ENCODE assay signal across 9 cellular contexts in the genomic region with DNA sequence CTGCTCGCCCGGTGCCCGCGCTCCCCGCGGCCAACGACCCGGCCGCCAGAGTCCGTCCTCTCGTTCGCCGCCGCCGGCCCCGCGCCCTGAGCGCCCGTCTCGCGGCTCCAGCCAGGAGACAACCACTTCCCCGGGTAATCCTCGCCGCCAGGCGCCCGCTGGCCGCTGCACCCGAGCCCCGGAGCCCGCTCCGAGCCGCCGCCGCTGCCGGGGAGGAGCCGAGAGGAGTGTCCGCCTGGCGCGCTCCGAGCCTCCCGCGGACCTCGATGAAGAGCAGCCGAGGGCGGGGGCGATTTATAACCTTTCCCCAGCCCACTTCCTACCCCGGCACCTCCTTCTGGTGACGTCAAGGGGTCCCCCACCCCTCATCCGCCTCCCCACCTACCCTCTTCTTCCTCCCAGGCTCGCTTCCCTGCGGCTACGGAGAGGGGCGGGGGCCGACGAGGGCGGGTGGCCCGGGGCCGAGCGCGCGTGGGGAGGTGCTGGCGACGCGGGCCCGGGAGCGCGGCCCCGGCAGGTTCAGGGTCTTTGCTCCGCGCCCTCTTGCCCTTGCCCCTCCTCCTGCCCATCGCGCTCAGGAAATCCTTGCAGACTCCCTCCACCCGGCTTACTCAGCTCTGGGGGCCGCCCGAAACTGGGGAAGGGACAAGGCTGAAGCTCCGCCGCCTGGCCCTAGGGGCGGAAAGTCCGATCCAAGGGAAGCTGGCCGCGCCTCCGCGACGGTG. TPM values are rescaled to one million over a fixed set of nuclear protein-coding genes. Genes with fewer than 3 reads are reported as not detected.
DNase-seq lines count a peak whose midpoint lies in the region; ATAC-seq and TF ChIP-seq lines count a peak whose summit lies in the region.
"Had no signal": no experiment of that assay in that cellular context is flagged by ENCODE, and none has a peak within 500 bp of the region (broad histone marks: within the 10 kb centered on the region; RNA-seq: fewer than 3 reads in every experiment).

A gene with protein sequence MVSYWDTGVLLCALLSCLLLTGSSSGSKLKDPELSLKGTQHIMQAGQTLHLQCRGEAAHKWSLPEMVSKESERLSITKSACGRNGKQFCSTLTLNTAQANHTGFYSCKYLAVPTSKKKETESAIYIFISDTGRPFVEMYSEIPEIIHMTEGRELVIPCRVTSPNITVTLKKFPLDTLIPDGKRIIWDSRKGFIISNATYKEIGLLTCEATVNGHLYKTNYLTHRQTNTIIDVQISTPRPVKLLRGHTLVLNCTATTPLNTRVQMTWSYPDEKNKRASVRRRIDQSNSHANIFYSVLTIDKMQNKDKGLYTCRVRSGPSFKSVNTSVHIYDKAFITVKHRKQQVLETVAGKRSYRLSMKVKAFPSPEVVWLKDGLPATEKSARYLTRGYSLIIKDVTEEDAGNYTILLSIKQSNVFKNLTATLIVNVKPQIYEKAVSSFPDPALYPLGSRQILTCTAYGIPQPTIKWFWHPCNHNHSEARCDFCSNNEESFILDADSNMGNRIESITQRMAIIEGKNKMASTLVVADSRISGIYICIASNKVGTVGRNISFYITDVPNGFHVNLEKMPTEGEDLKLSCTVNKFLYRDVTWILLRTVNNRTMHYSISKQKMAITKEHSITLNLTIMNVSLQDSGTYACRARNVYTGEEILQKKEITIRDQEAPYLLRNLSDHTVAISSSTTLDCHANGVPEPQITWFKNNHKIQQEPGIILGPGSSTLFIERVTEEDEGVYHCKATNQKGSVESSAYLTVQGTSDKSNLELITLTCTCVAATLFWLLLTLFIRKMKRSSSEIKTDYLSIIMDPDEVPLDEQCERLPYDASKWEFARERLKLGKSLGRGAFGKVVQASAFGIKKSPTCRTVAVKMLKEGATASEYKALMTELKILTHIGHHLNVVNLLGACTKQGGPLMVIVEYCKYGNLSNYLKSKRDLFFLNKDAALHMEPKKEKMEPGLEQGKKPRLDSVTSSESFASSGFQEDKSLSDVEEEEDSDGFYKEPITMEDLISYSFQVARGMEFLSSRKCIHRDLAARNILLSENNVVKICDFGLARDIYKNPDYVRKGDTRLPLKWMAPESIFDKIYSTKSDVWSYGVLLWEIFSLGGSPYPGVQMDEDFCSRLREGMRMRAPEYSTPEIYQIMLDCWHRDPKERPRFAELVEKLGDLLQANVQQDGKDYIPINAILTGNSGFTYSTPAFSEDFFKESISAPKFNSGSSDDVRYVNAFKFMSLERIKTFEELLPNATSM (N-terminal part only) (minus strand): TSS at position 268 of the 725 bp plus-strand sequence. CDS start 285 bp downstream, outside the sequence.

- peak within 1 kb of the TSS; percentile 71 for H3K4me3 Mint-ChIP-seq in Caco-2 (ENCODE audit: unreplicated experiment)

- CTCF ChIA-PET in Caco-2 (lab: Charles Lee), result interaction anchor here (0.6 to 1.4 kb wide), 2 partner anchors 171 to 273 kb away, joined by 3 to 4 read pairs; no protein-coding TSS in a partner anchor

- no TSS peak for BruUV-seq in Caco-2 (replicated peaks; lab: Mats Ljungman, UMichigan)

- H3K9me3 ChIP-seq in Caco-2, result no peaks in the 10 kb centered on the region
- H3K9me3 ChIP-seq in right atrium auricular region, result no peaks in the 10 kb centered on the region
- H3K9me3 ChIP-seq in prostate gland, result no peaks in the 10 kb centered on the region

- TF ChIP-seq CTCF in Caco-2 (IDR thresholded peaks at IDR 0.05; ENCODE audit: insufficient read depth in 1 of 2, low read depth in 1 of 2, low read length in 1 of 2, severe bottlenecking in 1 of 2, unreplicated experiment in 1 of 2) (no peak), right atrium auricular region (IDR thresholded peaks at IDR 0.05) (no peak), prostate gland (IDR thresholded peaks at IDR 0.05) (no peak)

- no peaks in the 10 kb centered on the region for H3K9me3 Mint-ChIP-seq in Caco-2 (ENCODE audit: unreplicated experiment)

- H3K27me3 ChIP-seq in Caco-2 (replicated peaks; ENCODE audit: control insufficient read depth, insufficient read depth, low read length) (peaks cover 12% of the 10 kb centered on the region), right atrium auricular region (peaks cover 0 to 21% of the 10 kb centered on the region in 2 donors), prostate gland (replicated peaks; ENCODE audit: insufficient read depth) (peaks cover 21% of the 10 kb centered on the region)

- TF ChIP-seq POLR2A in prostate gland (IDR thresholded peaks at IDR 0.05), result no peak

- intact Hi-C loops in Caco-2 (cut with micrococcal nuclease; ENCODE audit: unreplicated experiment) (no loop called here), prostate gland (cut with DNase I) (no loop called here)

- H3K27me3 Mint-ChIP-seq in Caco-2 (ENCODE audit: insufficient read depth, unreplicated experiment), result peaks cover 22% of the 10 kb centered on the region

- peak within 1 kb of the TSS; percentile 49 for H3K4me3 ChIP-seq in Caco-2 (ENCODE audit: low read depth, low read length)
- peak within 1 kb of the TSS; percentile 58 to 60 for H3K4me3 ChIP-seq in right atrium auricular region
- H3K4me3 ChIP-seq in prostate gland, result peak within 1 kb of the TSS; percentile 23 to 36

- peaks cover 2% of the 10 kb centered on the region for H3K4me1 Mint-ChIP-seq in Caco-2 (ENCODE audit: low read depth, unreplicated experiment)

- H3K36me3 ChIP-seq in Caco-2 (ENCODE audit: control insufficient read depth, insufficient read depth, low read length) (no peaks in the 10 kb centered on the region), right atrium auricular region (no peaks in the 10 kb centered on the region), prostate gland (no peaks in the 10 kb centered on the region)

- ATAC-seq in HG03135 (IDR thresholded peaks at IDR 0.05; ENCODE audit: unreplicated experiment) (peak; percentile 41), HG03565 (IDR thresholded peaks at IDR 0.05; ENCODE audit: unreplicated experiment) (no peak)

- POLR2A ChIA-PET in Caco-2 (lab: Charles Lee), result no interaction called here

- DNase-seq in Caco-2, result peak in 1 of 2 experiments; percentile 54
- peak; percentile 24 for DNase-seq in activated naive CD4-positive, alpha-beta T cell treated with anti-CD3 and anti-CD28 coated beads, Interleukin-2, amount 50 U/mL, for 16 hours
- peak; percentile 72 for DNase-seq in right atrium auricular region (ENCODE audit: low spot score)
- DNase-seq in prostate gland (ENCODE audit: low spot score), result no peak
- DNase-seq in inferior parietal cortex (ENCODE audit: extremely low spot score), result no peak
- DNase-seq in A172 (ENCODE audit: low spot score), result no peak

- WGBS in prostate gland, result 1% methylated on average over 62 of the region's 84 CpGs

- H3K27ac ChIP-seq in right atrium auricular region (peak within 1 kb of the TSS; percentile 75 to 82), prostate gland (peak within 1 kb of the TSS in 1 of 2 donors; percentile 47)
- H3K27ac ChIP-seq: KMS-11 had no signal

- no peaks in the 10 kb centered on the region for H3K36me3 Mint-ChIP-seq in Caco-2 (ENCODE audit: insufficient read depth, unreplicated experiment)

- H3K27ac Mint-ChIP-seq in Caco-2 (ENCODE audit: unreplicated experiment), result no peak within 1 kb of the TSS

- H3K4me1 ChIP-seq in Caco-2 (peaks cover 14% of the 10 kb centered on the region; the same call in 1 of the 2 replicates), right atrium auricular region (peaks cover 0 to 32% of the 10 kb centered on the region in 2 donors), prostate gland (replicated peaks) (no peaks in the 10 kb centered on the region)

RNA-seq across cellular contexts. Expression of the gene that starts here (rescaled TPM):
- total RNA-seq in Caco-2 (2022) (0.66 and 0.93 TPM in 2 replicates), right atrium auricular region (10 to 100 TPM; 40.0 to 51.3 TPM), prostate gland (10 to 100 TPM in 1 of 2 donors, 1 to 10 TPM in 1; 9.1 to 27.0 TPM)
- total RNA-seq in A172 (2014; rRNA removed; shearing (Covaris generic)), result 5.5 and 7.5 TPM in 2 replicates

Comparison
In these comparisons a context has a peak if more than half of its experiments do, and no peak if none do; other contexts are left out.
1. DNase-seq: peak in activated naive CD4-positive, alpha-beta T cell treated with anti-CD3 and anti-CD28 coated beads, Interleukin-2, amount 50 U/mL, for 16 hours (single experiment) and right atrium auricular region (single experiment); none in prostate gland (single experiment), inferior parietal cortex (single experiment) and A172 (single experiment).
2. Peak in every context shown above with its lines, with median percentiles within 50 percentile points of each other: H3K4me3 ChIP-seq.